In the genomic region with DNA sequence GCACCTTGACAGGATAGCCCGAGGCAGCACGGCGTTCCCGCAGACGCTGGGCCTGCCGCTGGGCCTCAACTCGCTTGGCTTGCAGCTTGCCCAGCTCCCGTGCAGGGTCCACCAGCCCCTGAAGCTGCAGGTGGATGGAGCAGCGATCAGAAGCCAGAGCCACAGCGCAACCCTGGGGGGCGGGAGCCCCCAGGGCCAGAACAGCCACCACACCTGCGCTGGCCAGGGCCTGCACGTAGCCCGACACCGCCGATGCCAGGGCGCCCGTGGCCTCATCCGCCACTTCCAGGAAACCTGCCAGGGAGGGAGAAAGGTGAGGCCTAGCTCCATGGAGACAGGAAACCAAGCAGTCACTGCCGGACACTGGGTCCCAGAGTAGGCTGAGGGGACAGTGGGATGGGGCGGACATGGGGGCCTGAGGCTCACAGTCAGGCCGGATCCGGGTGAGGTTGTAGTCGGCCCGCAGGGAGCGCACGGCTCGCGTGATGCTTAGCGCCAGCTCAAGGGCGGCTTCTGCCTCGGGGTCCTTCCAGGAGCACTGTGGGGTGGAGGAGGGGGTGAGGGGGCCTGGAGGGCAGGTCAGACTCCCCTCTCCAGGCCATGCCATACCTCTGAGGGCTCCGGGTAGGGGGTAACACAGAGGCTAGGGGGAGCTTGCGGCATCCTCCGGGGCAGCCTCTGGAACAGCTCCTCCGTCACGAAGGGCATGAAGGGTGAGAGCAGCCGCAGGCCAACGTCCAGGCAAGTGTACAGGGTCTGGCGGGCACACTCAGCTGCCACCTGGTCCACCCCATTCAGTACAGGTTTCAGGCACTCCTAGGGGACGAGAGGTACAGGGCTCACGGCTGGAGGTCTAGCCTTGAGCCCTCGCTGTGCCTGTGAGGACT, we compare ENCODE assay signal across 2 cellular contexts.
TF ChIP-seq lines count a peak whose summit lies in the region.

No MANE protein-coding gene starts in this region.

TF ChIP-seq in HCT116, 20 proteins besides CTCF, POLR2A, EP300 and RAD21:
- TF ChIP-seq ZNF274 (IDR thresholded peaks at IDR 0.05; ENCODE audit: low read depth, low read length), result no peak
- TF ChIP-seq CBX3 (IDR thresholded peaks at IDR 0.05; ENCODE audit: low read depth), result no peak
- TF ChIP-seq SP1 (IDR thresholded peaks at IDR 0.05; ENCODE audit: low read depth), result no peak
- TF ChIP-seq ZFX (IDR thresholded peaks at IDR 0.05), result no peak
- TF ChIP-seq, protein P1, sequence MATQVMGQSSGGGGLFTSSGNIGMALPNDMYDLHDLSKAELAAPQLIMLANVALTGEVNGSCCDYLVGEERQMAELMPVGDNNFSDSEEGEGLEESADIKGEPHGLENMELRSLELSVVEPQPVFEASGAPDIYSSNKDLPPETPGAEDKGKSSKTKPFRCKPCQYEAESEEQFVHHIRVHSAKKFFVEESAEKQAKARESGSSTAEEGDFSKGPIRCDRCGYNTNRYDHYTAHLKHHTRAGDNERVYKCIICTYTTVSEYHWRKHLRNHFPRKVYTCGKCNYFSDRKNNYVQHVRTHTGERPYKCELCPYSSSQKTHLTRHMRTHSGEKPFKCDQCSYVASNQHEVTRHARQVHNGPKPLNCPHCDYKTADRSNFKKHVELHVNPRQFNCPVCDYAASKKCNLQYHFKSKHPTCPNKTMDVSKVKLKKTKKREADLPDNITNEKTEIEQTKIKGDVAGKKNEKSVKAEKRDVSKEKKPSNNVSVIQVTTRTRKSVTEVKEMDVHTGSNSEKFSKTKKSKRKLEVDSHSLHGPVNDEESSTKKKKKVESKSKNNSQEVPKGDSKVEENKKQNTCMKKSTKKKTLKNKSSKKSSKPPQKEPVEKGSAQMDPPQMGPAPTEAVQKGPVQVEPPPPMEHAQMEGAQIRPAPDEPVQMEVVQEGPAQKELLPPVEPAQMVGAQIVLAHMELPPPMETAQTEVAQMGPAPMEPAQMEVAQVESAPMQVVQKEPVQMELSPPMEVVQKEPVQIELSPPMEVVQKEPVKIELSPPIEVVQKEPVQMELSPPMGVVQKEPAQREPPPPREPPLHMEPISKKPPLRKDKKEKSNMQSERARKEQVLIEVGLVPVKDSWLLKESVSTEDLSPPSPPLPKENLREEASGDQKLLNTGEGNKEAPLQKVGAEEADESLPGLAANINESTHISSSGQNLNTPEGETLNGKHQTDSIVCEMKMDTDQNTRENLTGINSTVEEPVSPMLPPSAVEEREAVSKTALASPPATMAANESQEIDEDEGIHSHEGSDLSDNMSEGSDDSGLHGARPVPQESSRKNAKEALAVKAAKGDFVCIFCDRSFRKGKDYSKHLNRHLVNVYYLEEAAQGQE (IDR thresholded peaks at IDR 0.05; ENCODE audit: low read depth), result no peak
- no peak for TF ChIP-seq SRF (IDR thresholded peaks at IDR 0.05; ENCODE audit: low read depth)
- no peak for TF ChIP-seq JUND (IDR thresholded peaks at IDR 0.05)
- TF ChIP-seq FOSL1 (IDR thresholded peaks at IDR 0.05; ENCODE audit: low read depth), result no peak
- no peak for TF ChIP-seq EZH2 (IDR thresholded peaks at IDR 0.05)
- TF ChIP-seq, protein P2, sequence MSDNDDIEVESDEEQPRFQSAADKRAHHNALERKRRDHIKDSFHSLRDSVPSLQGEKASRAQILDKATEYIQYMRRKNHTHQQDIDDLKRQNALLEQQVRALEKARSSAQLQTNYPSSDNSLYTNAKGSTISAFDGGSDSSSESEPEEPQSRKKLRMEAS (IDR thresholded peaks at IDR 0.05), result no peak
- no peak for TF ChIP-seq CEBPB (IDR thresholded peaks at IDR 0.05; ENCODE audit: low read depth)
- TF ChIP-seq ZBTB33 (IDR thresholded peaks at IDR 0.05; ENCODE audit: extremely low read depth, insufficient replicate concordance, low read length), result no peak
TF ChIP-seq in HCT116: peak in this region for 0.

TF ChIP-seq in HepG2, 621 proteins besides CTCF, POLR2A, EP300 and RAD21:
- peak; percentile 57 for TF ChIP-seq AGO2 (optimal IDR thresholded peaks at IDR 0.05; ENCODE audit: low read depth, low read length)
- TF ChIP-seq, protein P3, sequence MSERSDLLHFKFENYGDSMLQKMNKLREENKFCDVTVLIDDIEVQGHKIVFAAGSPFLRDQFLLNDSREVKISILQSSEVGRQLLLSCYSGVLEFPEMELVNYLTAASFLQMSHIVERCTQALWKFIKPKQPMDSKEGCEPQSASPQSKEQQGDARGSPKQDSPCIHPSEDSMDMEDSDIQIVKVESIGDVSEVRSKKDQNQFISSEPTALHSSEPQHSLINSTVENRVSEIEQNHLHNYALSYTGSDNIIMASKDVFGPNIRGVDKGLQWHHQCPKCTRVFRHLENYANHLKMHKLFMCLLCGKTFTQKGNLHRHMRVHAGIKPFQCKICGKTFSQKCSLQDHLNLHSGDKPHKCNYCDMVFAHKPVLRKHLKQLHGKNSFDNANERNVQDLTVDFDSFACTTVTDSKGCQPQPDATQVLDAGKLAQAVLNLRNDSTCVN (CRISPR knock-in tag; IDR thresholded peaks at IDR 0.05; ENCODE audit: borderline replicate concordance), result no peak
- TF ChIP-seq EZH2 (conservative IDR thresholded peaks at IDR 0.05; ENCODE audit: low read depth, low read length), result no peak
- TF ChIP-seq, protein P4, sequence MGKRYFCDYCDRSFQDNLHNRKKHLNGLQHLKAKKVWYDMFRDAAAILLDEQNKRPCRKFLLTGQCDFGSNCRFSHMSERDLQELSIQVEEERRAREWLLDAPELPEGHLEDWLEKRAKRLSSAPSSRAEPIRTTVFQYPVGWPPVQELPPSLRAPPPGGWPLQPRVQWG (CRISPR knock-in tag; IDR thresholded peaks at IDR 0.05; ENCODE audit: borderline replicate concordance, low read depth), result no peak
- no peak for TF ChIP-seq STAT5B (CRISPR knock-in tag; IDR thresholded peaks at IDR 0.05)
- TF ChIP-seq UBTF (CRISPR knock-in tag; IDR thresholded peaks at IDR 0.05), result no peak
- TF ChIP-seq HES4 (CRISPR knock-in tag; IDR thresholded peaks at IDR 0.05; ENCODE audit: borderline replicate concordance), result no peak
- TF ChIP-seq BCL6 (CRISPR knock-in tag; IDR thresholded peaks at IDR 0.05), result no peak
- TF ChIP-seq RBFOX2 (IDR thresholded peaks at IDR 0.05; ENCODE audit: low read depth, low read length), result peak; percentile 66
- TF ChIP-seq, protein P5, sequence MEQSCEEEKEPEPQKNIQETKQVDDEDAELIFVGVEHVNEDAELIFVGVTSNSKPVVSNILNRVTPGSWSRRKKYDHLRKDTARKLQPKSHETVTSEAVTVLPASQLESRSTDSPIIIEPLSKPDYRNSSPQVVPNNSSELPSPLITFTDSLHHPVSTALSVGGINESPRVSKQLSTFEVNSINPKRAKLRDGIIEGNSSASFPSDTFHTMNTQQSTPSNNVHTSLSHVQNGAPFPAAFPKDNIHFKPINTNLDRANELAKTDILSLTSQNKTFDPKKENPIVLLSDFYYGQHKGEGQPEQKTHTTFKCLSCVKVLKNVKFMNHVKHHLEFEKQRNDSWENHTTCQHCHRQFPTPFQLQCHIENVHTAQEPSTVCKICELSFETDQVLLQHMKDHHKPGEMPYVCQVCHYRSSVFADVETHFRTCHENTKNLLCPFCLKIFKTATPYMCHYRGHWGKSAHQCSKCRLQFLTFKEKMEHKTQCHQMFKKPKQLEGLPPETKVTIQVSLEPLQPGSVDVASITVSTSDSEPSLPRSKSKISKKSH (CRISPR knock-in tag; IDR thresholded peaks at IDR 0.05; ENCODE audit: borderline replicate concordance), result no peak
- TF ChIP-seq ZNF839 (CRISPR knock-in tag; IDR thresholded peaks at IDR 0.05; ENCODE audit: borderline replicate concordance), result 0 out of 2 replicates have a peak, but pooled peaks have one; percentile 62
- TF ChIP-seq ZNF768 (CRISPR knock-in tag; IDR thresholded peaks at IDR 0.05), result peak; percentile 28; the same call in 1 of the 2 replicates
- TF ChIP-seq, protein P6, sequence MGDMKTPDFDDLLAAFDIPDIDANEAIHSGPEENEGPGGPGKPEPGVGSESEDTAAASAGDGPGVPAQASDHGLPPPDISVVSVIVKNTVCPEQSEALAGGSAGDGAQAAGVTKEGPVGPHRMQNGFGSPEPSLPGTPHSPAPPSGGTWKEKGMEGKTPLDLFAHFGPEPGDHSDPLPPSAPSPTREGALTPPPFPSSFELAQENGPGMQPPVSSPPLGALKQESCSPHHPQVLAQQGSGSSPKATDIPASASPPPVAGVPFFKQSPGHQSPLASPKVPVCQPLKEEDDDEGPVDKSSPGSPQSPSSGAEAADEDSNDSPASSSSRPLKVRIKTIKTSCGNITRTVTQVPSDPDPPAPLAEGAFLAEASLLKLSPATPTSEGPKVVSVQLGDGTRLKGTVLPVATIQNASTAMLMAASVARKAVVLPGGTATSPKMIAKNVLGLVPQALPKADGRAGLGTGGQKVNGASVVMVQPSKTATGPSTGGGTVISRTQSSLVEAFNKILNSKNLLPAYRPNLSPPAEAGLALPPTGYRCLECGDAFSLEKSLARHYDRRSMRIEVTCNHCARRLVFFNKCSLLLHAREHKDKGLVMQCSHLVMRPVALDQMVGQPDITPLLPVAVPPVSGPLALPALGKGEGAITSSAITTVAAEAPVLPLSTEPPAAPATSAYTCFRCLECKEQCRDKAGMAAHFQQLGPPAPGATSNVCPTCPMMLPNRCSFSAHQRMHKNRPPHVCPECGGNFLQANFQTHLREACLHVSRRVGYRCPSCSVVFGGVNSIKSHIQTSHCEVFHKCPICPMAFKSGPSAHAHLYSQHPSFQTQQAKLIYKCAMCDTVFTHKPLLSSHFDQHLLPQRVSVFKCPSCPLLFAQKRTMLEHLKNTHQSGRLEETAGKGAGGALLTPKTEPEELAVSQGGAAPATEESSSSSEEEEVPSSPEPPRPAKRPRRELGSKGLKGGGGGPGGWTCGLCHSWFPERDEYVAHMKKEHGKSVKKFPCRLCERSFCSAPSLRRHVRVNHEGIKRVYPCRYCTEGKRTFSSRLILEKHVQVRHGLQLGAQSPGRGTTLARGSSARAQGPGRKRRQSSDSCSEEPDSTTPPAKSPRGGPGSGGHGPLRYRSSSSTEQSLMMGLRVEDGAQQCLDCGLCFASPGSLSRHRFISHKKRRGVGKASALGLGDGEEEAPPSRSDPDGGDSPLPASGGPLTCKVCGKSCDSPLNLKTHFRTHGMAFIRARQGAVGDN (CRISPR knock-in tag; IDR thresholded peaks at IDR 0.05), result 0 out of 2 replicates have a peak, but pooled peaks have one; percentile 19
- TF ChIP-seq TAF15 (IDR thresholded peaks at IDR 0.05; ENCODE audit: low read depth, low read length, poor library complexity, severe bottlenecking), result no peak
